22 cellular contexts compared by ENCODE assay signal in the genomic region with DNA sequence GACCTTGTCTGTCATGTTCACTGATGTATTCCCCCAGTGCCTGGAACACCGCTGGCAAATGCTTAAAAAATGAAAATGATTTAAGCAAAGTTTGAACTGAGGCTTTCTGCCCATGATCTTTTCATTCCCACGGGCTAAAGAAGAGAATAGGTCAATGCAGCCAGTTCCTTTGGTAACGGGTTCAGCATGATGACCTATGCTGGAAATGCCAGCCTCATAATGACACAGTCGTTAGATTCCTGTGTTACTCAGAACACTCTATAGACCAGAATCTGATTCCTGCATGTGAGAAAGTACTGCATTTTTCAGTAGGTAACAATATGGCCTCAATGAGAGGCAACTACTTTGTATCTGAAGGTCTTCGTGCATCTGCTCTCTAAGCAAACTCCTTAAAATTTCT. TPM values are rescaled to one million over a fixed set of nuclear protein-coding genes. Genes with fewer than 3 reads are reported as not detected.
DNase-seq lines count a peak whose midpoint lies in the region; ATAC-seq, FAIRE-seq and TF ChIP-seq lines count a peak whose summit lies in the region.
"Had no signal": no experiment of that assay in that cellular context is flagged by ENCODE, and none has a peak within 500 bp of the region (broad histone marks: within the 10 kb centered on the region; RNA-seq: fewer than 3 reads in every experiment).

No MANE protein-coding gene starts in this region.

- H3K27ac ChIP-seq in brain microvascular endothelial cell (no peak overlapping the region), endothelial cell of umbilical vein (ENCODE audit: insufficient read depth, low read depth, low read length) (no peak overlapping the region), prostate gland (no peak overlapping the region)
- H3K27ac ChIP-seq: HL-60 had no signal

- FAIRE-seq in endothelial cell of umbilical vein (lab: Jason Lieb, UNC) = no peak
- FAIRE-seq: G401.6, GM12891, GM19239, H54 had no signal

- in situ Hi-C loops in brain microvascular endothelial cell (cut with HindIII; ENCODE audit: low pct_ligation_motif_present, low sequenced_read_pairs) = no loop called here

- no peaks in the 10 kb centered on the region for H3K79me2 ChIP-seq in endothelial cell of umbilical vein (ENCODE audit: control insufficient read depth, insufficient read depth, low read length)

- H3K9me3 Mint-ChIP-seq in IgD-negative memory B cell (no peaks in the 10 kb centered on the region), WTC11 (no peaks in the 10 kb centered on the region)
- H3K9me3 Mint-ChIP-seq: CD4-positive, CD25-positive, alpha-beta regulatory T cell; CD8-positive, alpha-beta memory T cell; GM23338 had no signal

- BruUV-seq in endothelial cell of umbilical vein (replicated peaks; lab: Mats Ljungman, UMichigan) = no TSS peak

- 83% methylated on average over 5 of the region's 5 CpGs for WGBS in prostate gland

- TF ChIP-seq CTCF in WTC11 (IDR thresholded peaks at IDR 0.05) (no peak), brain microvascular endothelial cell (IDR thresholded peaks at IDR 0.05; ENCODE audit: low read depth, low read length, missing control alignments) (no peak), endothelial cell of umbilical vein (IDR thresholded peaks at IDR 0.05; ENCODE audit: extremely low read depth in 1 of 2, insufficient read depth in 1 of 2, low read depth in 1 of 2, low read length in 2 of 2) (no peak), prostate gland (IDR thresholded peaks at IDR 0.05) (no peak)

- DNase-seq in WTC11 (ENCODE audit: low spot score) = no peak
- peak; percentile 35 for DNase-seq in brain microvascular endothelial cell
- peak; percentile 45 for DNase-seq in endothelial cell of umbilical vein (ENCODE audit: low read depth, low spot score)
- DNase-seq in prostate gland (ENCODE audit: low spot score) = no peak
- DNase-seq in Kasumi-1 (lab: John Stamatoyannopoulos, UW) = no peak
- DNase-seq in DMS79 (lab: John Stamatoyannopoulos, UW) = no peak
- DNase-seq: BE2C; C1 segment of cervical spinal cord; CD4-positive, CD25-positive, alpha-beta regulatory T cell; CD8-positive, alpha-beta memory T cell; COR-L47; DMS 273 treated with DMSO at 0.1 percent for 48 hours; DMS53; HCEC 1CT had no signal

- H3K4me3 ChIP-seq in brain microvascular endothelial cell (ENCODE audit: low read depth, low read length) = no peak overlapping the region
- no peak overlapping the region for H3K4me3 ChIP-seq in endothelial cell of umbilical vein (replicated peaks in 1 of 3; ENCODE audit: insufficient read depth in 1 of 3, low read depth in 1 of 3, low read length in 3 of 3)
- H3K4me3 ChIP-seq in prostate gland = no peak overlapping the region
- H3K4me3 ChIP-seq: GM23338 had no signal

- no peak for ATAC-seq in WTC11
- ATAC-seq in HG03565 (IDR thresholded peaks at IDR 0.05; ENCODE audit: unreplicated experiment) = no peak
- ATAC-seq: GM23338 had no signal

- CTCF ChIA-PET in WTC11 (lab: Charles Lee) = no interaction called here
- CTCF ChIA-PET in endothelial cell of umbilical vein (lab: Charles Lee) = no interaction called here

- H3K36me3 ChIP-seq in brain microvascular endothelial cell (replicated peaks) (peaks cover 3% of the 10 kb centered on the region), endothelial cell of umbilical vein (ENCODE audit: control insufficient read depth in 2 of 2, extremely low read depth in 1 of 2, insufficient read depth in 2 of 2, low read length in 2 of 2) (peaks cover 0 to 11% of the 10 kb centered on the region in 2 experiments), prostate gland (no peaks in the 10 kb centered on the region)
- H3K36me3 ChIP-seq: BE2C had no signal

- intact Hi-C loops in endothelial cell of umbilical vein (cut with micrococcal nuclease) = no loop called here
- intact Hi-C loops in prostate gland (cut with DNase I) = no loop called here

- TF ChIP-seq POLR2A in endothelial cell of umbilical vein (IDR thresholded peaks at IDR 0.05; ENCODE audit: low read depth, low read length) (no peak), prostate gland (IDR thresholded peaks at IDR 0.05) (no peak)

- H3K9me1 ChIP-seq in endothelial cell of umbilical vein (replicated peaks; ENCODE audit: control insufficient read depth, extremely low read depth, insufficient read depth, low read length) = no peaks in the 10 kb centered on the region

- H3K27me3 Mint-ChIP-seq in IgD-negative memory B cell = no peaks in the 10 kb centered on the region
- H3K27me3 Mint-ChIP-seq in WTC11 (ENCODE audit: low read depth) = no peaks in the 10 kb centered on the region
- H3K27me3 Mint-ChIP-seq: CD4-positive, CD25-positive, alpha-beta regulatory T cell; CD8-positive, alpha-beta memory T cell had no signal

- H3K36me3 Mint-ChIP-seq in IgD-negative memory B cell (no peaks in the 10 kb centered on the region), WTC11 (peaks cover 4% of the 10 kb centered on the region)

- peaks cover 0 to 3% (median 0%) of the 10 kb centered on the region in 3 donors for H3K4me1 Mint-ChIP-seq in IgD-negative memory B cell
- no peaks in the 10 kb centered on the region for H3K4me1 Mint-ChIP-seq in WTC11
- H3K4me1 Mint-ChIP-seq: GM23338 had no signal

- POLR2A ChIA-PET in WTC11 (lab: Charles Lee) (interaction anchor here (0.5 kb wide), 1 partner anchor 1303 kb away, joined by 6 read pairs; no protein-coding TSS in a partner anchor), endothelial cell of umbilical vein (lab: Charles Lee) (no interaction called here)

- H3K9me3 ChIP-seq in endothelial cell of umbilical vein (replicated peaks; ENCODE audit: control insufficient read depth, insufficient read depth, low read length) (no peaks in the 10 kb centered on the region), prostate gland (no peaks in the 10 kb centered on the region)
- H3K9me3 ChIP-seq: BE2C had no signal

- no peak overlapping the region for H3K4me2 ChIP-seq in endothelial cell of umbilical vein (ENCODE audit: insufficient read depth, low read length)
- H3K4me2 ChIP-seq: GM23338 had no signal

- H4K20me1 ChIP-seq in endothelial cell of umbilical vein (replicated peaks; ENCODE audit: control insufficient read depth, extremely low read depth, insufficient read depth, low read length) = no peaks in the 10 kb centered on the region

- H3K27me3 ChIP-seq in brain microvascular endothelial cell (replicated peaks) (no peaks in the 10 kb centered on the region), endothelial cell of umbilical vein (ENCODE audit: control insufficient read depth in 2 of 2, insufficient read depth in 2 of 2, low read length in 2 of 2) (no peaks in the 10 kb centered on the region), prostate gland (replicated peaks; ENCODE audit: insufficient read depth) (no peaks in the 10 kb centered on the region)
- H3K27me3 ChIP-seq: BE2C had no signal

- dilution Hi-C loops in endothelial cell of umbilical vein (cut with MboI; ENCODE audit: extremely low pct_ligation_motif_present, low sequenced_read_pairs) = no loop called here

- H3K9ac ChIP-seq in endothelial cell of umbilical vein (replicated peaks; ENCODE audit: extremely low read depth, insufficient read depth, low read length) = no peak overlapping the region

- peak overlapping the region in 2 of 3 donors; percentile 46 to 81 for H3K27ac Mint-ChIP-seq in IgD-negative memory B cell
- peak overlapping the region; percentile 17; the same call in 1 of the 2 replicates for H3K27ac Mint-ChIP-seq in WTC11
- H3K27ac Mint-ChIP-seq: GM23338 had no signal

- no peak overlapping the region for H2AFZ ChIP-seq in endothelial cell of umbilical vein (ENCODE audit: low read depth, low read length)
- H2AFZ ChIP-seq: GM23338 had no signal

- H3K4me3 Mint-ChIP-seq in IgD-negative memory B cell = no peak overlapping the region
- no peak overlapping the region for H3K4me3 Mint-ChIP-seq in WTC11
- H3K4me3 Mint-ChIP-seq: CD4-positive, CD25-positive, alpha-beta regulatory T cell; CD8-positive, alpha-beta memory T cell; GM23338 had no signal

- H3K4me1 ChIP-seq in endothelial cell of umbilical vein (ENCODE audit: control insufficient read depth, extremely low read depth, insufficient read depth, low read length) (peaks cover 4% of the 10 kb centered on the region), prostate gland (replicated peaks) (no peaks in the 10 kb centered on the region)

RNA-seq across cellular contexts. Expression of gene LIMD2, which starts 19.1 kb away (rescaled TPM):
- 845 TPM for polyA plus RNA-seq in IgD-negative memory B cell
- total RNA-seq in WTC11 (2021) = 83.4 to 91.8 TPM (median 88.4 TPM) in 3 replicates
- total RNA-seq in endothelial cell of umbilical vein = 69.0 TPM in 2 replicates
- polyA plus RNA-seq in endothelial cell of umbilical vein = 83.9 and 99.9 TPM in 2 replicates
- polyA plus RNA-seq in endothelial cell of umbilical vein (2011; cell fraction: cytosol; rRNA removed) = 49.3 and 79.2 TPM in 2 replicates
- 178 and 208 TPM in 2 replicates for polyA plus RNA-seq in endothelial cell of umbilical vein (2011; cell fraction: nucleus; rRNA removed)
- polyA plus RNA-seq in endothelial cell of umbilical vein (2012) = 39.9 and 71.5 TPM in 2 replicates
- polyA minus RNA-seq in endothelial cell of umbilical vein = 19.3 and 23.6 TPM in 2 replicates
- polyA minus RNA-seq in endothelial cell of umbilical vein (2011; cell fraction: cytosol; rRNA and poly(A)+ RNA removed) = not detected
- polyA minus RNA-seq in endothelial cell of umbilical vein (2011; cell fraction: nucleus; rRNA and poly(A)+ RNA removed) = 13.0 and 34.0 TPM in 2 replicates
- total RNA-seq in prostate gland = 10 to 100 TPM; 29.9 to 51.9 TPM

RNA-seq across cellular contexts. Expression of gene STRADA, which starts 22.6 kb away (rescaled TPM):
- polyA plus RNA-seq in IgD-negative memory B cell = 24.9 TPM
- total RNA-seq in WTC11 (2021) = 36.6 to 43.1 TPM (median 41.2 TPM) in 3 replicates
- total RNA-seq in endothelial cell of umbilical vein = 47.0 and 49.6 TPM in 2 replicates
- polyA plus RNA-seq in endothelial cell of umbilical vein = 53.6 and 55.1 TPM in 2 replicates
- polyA plus RNA-seq in endothelial cell of umbilical vein (2011; cell fraction: cytosol; rRNA removed) = 29.3 and 30.7 TPM in 2 replicates
- 103 and 107 TPM in 2 replicates for polyA plus RNA-seq in endothelial cell of umbilical vein (2011; cell fraction: nucleus; rRNA removed)
- polyA plus RNA-seq in endothelial cell of umbilical vein (2012) = 37.1 and 46.6 TPM in 2 replicates
- 39.6 and 51.0 TPM in 2 replicates for polyA minus RNA-seq in endothelial cell of umbilical vein
- 6.7 TPM for polyA minus RNA-seq in endothelial cell of umbilical vein (2011; cell fraction: cytosol; rRNA and poly(A)+ RNA removed)
- 37.4 and 55.2 TPM in 2 replicates for polyA minus RNA-seq in endothelial cell of umbilical vein (2011; cell fraction: nucleus; rRNA and poly(A)+ RNA removed)
- total RNA-seq in prostate gland = 10 to 100 TPM; 15.7 to 37.1 TPM

RNA-seq across cellular contexts. Expression of gene CCDC47, which starts 54.4 kb away (rescaled TPM):
- polyA plus RNA-seq in IgD-negative memory B cell = 36.7 TPM
- total RNA-seq in WTC11 (2021) = 63.0 to 70.9 TPM (median 63.9 TPM) in 3 replicates
- total RNA-seq in endothelial cell of umbilical vein = 73.9 and 76.5 TPM in 2 replicates
- polyA plus RNA-seq in endothelial cell of umbilical vein = 13.7 and 21.7 TPM in 2 replicates
- 34.2 and 37.7 TPM in 2 replicates for polyA plus RNA-seq in endothelial cell of umbilical vein (2011; cell fraction: cytosol; rRNA removed)
- polyA plus RNA-seq in endothelial cell of umbilical vein (2011; cell fraction: nucleus; rRNA removed) = 24.9 and 32.2 TPM in 2 replicates
- polyA plus RNA-seq in endothelial cell of umbilical vein (2012) = 61.6 and 73.2 TPM in 2 replicates
- 49.4 and 55.3 TPM in 2 replicates for polyA minus RNA-seq in endothelial cell of umbilical vein
- 34.9 TPM for polyA minus RNA-seq in endothelial cell of umbilical vein (2011; cell fraction: cytosol; rRNA and poly(A)+ RNA removed)
- 21.0 and 23.9 TPM in 2 replicates for polyA minus RNA-seq in endothelial cell of umbilical vein (2011; cell fraction: nucleus; rRNA and poly(A)+ RNA removed)
- 10 to 100 TPM; 50.3 to 90.8 TPM for total RNA-seq in prostate gland

RNA-seq across cellular contexts. Expression of gene DDX42, which starts 55.0 kb away (rescaled TPM):
- polyA plus RNA-seq in IgD-negative memory B cell = 16.2 TPM
- total RNA-seq in WTC11 (2021) = 102 to 128 TPM (median 106 TPM) in 3 replicates
- total RNA-seq in endothelial cell of umbilical vein = 111 and 124 TPM in 2 replicates
- polyA plus RNA-seq in endothelial cell of umbilical vein = 36.8 and 48.1 TPM in 2 replicates
- polyA plus RNA-seq in endothelial cell of umbilical vein (2011; cell fraction: cytosol; rRNA removed) = 54.4 and 58.2 TPM in 2 replicates
- 310 and 404 TPM in 2 replicates for polyA plus RNA-seq in endothelial cell of umbilical vein (2011; cell fraction: nucleus; rRNA removed)
- polyA plus RNA-seq in endothelial cell of umbilical vein (2012) = 85.7 and 102 TPM in 2 replicates
- polyA minus RNA-seq in endothelial cell of umbilical vein = 69.2 and 71.4 TPM in 2 replicates
- polyA minus RNA-seq in endothelial cell of umbilical vein (2011; cell fraction: cytosol; rRNA and poly(A)+ RNA removed) = 23.7 TPM
- polyA minus RNA-seq in endothelial cell of umbilical vein (2011; cell fraction: nucleus; rRNA and poly(A)+ RNA removed) = 91.2 and 163 TPM in 2 replicates
- 100 to 1,000 TPM in 1 of 2 donors, 10 to 100 TPM in 1; 71.0 to 105 TPM for total RNA-seq in prostate gland

Comparison
In these comparisons a context has a peak if more than half of its experiments do, and no peak if none do; other contexts are left out.
1. DNase-seq: peak in brain microvascular endothelial cell (single experiment) and endothelial cell of umbilical vein (single experiment); none in WTC11 (single experiment), prostate gland (single experiment), Kasumi-1 (0 of 2) and DMS79 (single experiment).